Comparison of ENCODE assay signal across 1 cellular context in the genomic region with DNA sequence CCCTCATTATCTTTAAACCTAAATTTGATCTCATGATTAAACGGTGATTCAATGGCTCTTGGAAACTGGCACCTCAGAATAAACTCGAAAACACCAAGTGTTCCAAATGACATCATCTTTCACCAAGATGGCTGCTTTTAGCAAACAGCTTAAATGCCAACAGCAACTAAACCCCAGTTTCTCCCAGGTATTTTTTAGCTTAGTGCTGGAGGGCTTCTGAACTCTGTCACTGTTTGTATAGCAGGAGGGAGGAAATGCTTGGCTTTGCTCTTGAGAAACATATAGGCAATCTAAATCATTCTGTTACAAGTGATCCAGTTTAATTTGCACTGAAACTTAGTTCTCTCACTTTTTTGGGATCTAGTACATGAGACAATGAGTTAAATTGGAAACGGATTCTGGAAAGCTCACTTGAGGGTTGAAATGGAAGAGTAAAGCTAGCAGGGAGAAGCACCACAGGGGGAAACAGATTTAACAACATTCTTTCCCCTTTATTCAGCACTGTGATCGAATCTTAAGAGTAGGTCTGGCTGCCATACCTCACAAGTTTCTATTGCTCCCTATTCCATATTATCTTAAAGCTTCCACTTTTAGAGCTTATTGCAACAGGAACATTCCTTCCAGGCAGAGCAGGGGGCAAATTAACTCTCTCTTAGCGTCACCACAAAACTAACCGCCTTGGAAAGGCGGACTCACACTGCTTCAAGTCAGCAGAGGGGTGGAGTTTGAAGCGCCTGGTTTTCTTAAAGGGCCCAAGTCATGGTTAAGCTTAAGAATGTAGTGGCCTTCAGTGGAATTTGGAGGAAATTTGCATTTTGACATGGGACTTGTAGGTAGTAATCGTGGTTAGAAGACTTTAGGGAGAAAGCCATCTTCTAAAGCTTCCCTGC.
TF ChIP-seq lines count a peak whose summit lies in the region.

No MANE protein-coding gene starts in this region.

TF ChIP-seq in K562, 482 proteins besides CTCF, POLR2A, EP300 and RAD21 (continued from another document and continues in another):
- TF ChIP-seq, protein P1, sequence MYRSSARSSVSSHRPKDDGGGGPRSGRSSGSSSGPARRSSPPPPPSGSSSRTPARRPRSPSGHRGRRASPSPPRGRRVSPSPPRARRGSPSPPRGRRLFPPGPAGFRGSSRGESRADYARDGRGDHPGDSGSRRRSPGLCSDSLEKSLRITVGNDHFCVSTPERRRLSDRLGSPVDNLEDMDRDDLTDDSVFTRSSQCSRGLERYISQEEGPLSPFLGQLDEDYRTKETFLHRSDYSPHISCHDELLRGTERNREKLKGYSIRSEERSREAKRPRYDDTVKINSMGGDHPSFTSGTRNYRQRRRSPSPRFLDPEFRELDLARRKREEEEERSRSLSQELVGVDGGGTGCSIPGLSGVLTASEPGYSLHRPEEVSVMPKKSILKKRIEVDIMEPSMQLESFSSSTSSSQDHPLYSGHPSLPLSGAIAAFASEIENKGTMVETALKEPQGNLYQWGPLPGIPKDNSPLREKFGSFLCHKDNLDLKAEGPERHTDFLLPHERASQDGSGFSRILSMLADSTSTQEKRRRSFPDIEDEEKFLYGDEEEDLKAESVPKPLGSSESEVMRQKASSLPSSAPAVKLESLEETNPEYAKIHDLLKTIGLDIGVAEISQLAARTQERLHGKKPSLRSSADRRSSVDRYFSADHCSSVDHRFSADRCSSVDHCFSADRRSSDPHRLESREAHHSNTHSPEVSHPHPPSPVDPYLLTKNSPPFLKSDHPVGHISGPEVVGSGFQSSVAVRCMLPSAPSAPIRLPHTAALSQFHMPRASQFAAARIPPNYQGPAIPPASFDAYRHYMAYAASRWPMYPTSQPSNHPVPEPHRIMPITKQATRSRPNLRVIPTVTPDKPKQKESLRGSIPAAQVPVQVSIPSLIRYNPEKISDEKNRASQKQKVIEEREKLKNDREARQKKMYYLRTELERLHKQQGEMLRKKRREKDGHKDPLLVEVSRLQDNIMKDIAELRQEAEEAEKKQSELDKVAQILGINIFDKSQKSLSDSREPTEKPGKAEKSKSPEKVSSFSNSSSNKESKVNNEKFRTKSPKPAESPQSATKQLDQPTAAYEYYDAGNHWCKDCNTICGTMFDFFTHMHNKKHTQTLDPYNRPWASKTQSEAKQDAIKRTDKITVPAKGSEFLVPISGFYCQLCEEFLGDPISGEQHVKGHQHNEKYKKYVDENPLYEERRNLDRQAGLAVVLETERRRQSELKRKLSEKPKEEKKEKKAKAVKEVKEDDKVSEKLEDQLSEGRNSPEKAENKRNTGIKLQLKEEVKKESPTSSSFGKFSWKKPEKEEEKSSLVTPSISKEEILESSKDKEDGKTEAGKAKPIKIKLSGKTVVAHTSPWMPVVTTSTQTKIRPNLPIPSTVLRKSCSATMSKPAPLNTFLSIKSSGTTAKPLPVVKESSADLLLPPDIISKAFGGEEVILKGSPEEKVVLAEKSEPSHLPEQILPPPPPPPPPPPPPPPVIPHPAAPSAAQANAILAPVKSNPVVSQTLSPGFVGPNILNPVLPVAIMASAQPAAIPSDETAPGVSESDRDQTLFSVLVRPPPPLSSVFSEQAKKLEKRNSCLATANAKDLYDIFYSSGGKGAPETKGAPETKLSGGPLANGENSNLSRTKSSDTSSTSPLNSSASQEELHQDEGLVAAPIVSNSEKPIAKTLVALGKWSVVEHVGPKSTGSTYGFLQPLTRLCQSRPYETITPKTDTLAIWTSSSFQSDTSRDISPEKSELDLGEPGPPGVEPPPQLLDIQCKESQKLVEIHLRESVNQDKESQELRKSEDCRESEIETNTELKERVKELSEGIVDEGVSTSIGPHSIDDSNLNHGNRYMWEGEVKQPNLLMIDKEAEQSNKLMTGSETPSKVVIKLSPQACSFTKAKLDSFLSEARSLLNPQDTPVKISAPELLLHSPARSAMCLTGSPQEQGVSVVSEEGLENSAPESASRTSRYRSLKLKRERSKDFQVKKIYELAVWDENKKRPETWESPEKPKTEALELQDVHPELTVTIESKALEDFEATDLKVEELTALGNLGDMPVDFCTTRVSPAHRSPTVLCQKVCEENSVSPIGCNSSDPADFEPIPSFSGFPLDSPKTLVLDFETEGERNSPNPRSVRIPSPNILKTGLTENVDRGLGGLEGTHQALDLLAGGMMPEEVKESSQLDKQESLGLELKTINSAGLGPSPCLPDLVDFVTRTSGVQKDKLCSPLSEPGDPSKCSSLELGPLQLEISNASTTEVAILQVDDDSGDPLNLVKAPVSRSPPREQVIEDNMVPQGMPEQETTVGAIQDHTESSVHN (IDR thresholded peaks at IDR 0.05; ENCODE audit: borderline replicate concordance in 1 of 2, low read depth in 1 of 2): peak in 1 of 2 experiments; percentile 17; a peak in 1 of 4 replicates
- TF ChIP-seq KDM5B (IDR thresholded peaks at IDR 0.05; ENCODE audit: insufficient replicate concordance, low read depth, low read length) (peak; percentile 77), LEF1 (IDR thresholded peaks at IDR 0.05) (0 out of 2 replicates have a peak, but pooled peaks have one; percentile 36), NCOA1 (IDR thresholded peaks at IDR 0.05; ENCODE audit: low read depth) (peak; percentile 54; the same call in 1 of the 2 replicates), IFI16 (CRISPR knock-in tag; IDR thresholded peaks at IDR 0.05) (no peak), SREBF1 (IDR thresholded peaks at IDR 0.05; ENCODE audit: borderline replicate concordance, low read depth, low read length) (no peak), NCOA4 (IDR thresholded peaks at IDR 0.05; ENCODE audit: partially characterized antibody) (no peak), ZNF707 (CRISPR knock-in tag; conservative IDR thresholded peaks at IDR 0.05) (no peak), TGIF2 (CRISPR knock-in tag; IDR thresholded peaks at IDR 0.05) (no peak), MYC (IDR thresholded peaks at IDR 0.05; ENCODE audit: low read depth, low read length) (0 out of 2 replicates have a peak, but pooled peaks have one; percentile 33), MYC (CRISPR knock-in tag; IDR thresholded peaks at IDR 0.05; ENCODE audit: borderline replicate concordance, low read depth) (no peak), POLR2G (IDR thresholded peaks at IDR 0.05; ENCODE audit: low read depth, low read length) (peak; percentile 36), ZNF766 (CRISPR knock-in tag; conservative IDR thresholded peaks at IDR 0.05) (0 out of 2 replicates have a peak, but pooled peaks have one; percentile 43), EP400 (IDR thresholded peaks at IDR 0.05) (peak; percentile 62), TOE1 (IDR thresholded peaks at IDR 0.05; ENCODE audit: borderline replicate concordance) (peak; percentile 60; the same call in 1 of the 2 replicates), TOE1 (CRISPR knock-in tag; IDR thresholded peaks at IDR 0.05; ENCODE audit: borderline replicate concordance, low read depth) (no peak), SMARCA4 (IDR thresholded peaks at IDR 0.05) (peak; percentile 60), DPF2 (IDR thresholded peaks at IDR 0.05) (peak; percentile 39), PML (IDR thresholded peaks at IDR 0.05; ENCODE audit: low read length) (peak; percentile 75; the same call in 1 of the 2 replicates), HMG20B (CRISPR knock-in tag; IDR thresholded peaks at IDR 0.05) (no peak), SP1 (CRISPR knock-in tag; IDR thresholded peaks at IDR 0.05) (peak; percentile 49; the same call in 1 of the 2 replicates), NBN (IDR thresholded peaks at IDR 0.05; ENCODE audit: low read depth) (peak; percentile 30; the same call in 1 of the 2 replicates), CXXC5 (CRISPR knock-in tag; IDR thresholded peaks at IDR 0.05) (peak; percentile 43; the same call in 1 of the 2 replicates)
- TF ChIP-seq, protein P2, sequence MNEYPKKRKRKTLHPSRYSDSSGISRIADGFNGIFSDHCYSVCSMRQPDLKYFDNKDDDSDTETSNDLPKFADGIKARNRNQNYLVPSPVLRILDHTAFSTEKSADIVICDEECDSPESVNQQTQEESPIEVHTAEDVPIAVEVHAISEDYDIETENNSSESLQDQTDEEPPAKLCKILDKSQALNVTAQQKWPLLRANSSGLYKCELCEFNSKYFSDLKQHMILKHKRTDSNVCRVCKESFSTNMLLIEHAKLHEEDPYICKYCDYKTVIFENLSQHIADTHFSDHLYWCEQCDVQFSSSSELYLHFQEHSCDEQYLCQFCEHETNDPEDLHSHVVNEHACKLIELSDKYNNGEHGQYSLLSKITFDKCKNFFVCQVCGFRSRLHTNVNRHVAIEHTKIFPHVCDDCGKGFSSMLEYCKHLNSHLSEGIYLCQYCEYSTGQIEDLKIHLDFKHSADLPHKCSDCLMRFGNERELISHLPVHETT (CRISPR knock-in tag; conservative IDR thresholded peaks at IDR 0.05 in 1 of 2, IDR thresholded peaks at IDR 0.05 in 1 of 2): peak in 1 of 2 experiments; percentile 58; a peak in 2 of 4 replicates
- TF ChIP-seq, protein P3, sequence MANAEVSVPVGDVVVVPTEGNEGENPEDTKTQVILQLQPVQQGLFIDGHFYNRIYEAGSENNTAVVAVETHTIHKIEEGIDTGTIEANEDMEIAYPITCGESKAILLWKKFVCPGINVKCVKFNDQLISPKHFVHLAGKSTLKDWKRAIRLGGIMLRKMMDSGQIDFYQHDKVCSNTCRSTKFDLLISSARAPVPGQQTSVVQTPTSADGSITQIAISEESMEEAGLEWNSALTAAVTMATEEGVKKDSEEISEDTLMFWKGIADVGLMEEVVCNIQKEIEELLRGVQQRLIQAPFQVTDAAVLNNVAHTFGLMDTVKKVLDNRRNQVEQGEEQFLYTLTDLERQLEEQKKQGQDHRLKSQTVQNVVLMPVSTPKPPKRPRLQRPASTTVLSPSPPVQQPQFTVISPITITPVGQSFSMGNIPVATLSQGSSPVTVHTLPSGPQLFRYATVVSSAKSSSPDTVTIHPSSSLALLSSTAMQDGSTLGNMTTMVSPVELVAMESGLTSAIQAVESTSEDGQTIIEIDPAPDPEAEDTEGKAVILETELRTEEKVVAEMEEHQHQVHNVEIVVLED (CRISPR knock-in tag; IDR thresholded peaks at IDR 0.05): no peak
- TF ChIP-seq, protein P4, sequence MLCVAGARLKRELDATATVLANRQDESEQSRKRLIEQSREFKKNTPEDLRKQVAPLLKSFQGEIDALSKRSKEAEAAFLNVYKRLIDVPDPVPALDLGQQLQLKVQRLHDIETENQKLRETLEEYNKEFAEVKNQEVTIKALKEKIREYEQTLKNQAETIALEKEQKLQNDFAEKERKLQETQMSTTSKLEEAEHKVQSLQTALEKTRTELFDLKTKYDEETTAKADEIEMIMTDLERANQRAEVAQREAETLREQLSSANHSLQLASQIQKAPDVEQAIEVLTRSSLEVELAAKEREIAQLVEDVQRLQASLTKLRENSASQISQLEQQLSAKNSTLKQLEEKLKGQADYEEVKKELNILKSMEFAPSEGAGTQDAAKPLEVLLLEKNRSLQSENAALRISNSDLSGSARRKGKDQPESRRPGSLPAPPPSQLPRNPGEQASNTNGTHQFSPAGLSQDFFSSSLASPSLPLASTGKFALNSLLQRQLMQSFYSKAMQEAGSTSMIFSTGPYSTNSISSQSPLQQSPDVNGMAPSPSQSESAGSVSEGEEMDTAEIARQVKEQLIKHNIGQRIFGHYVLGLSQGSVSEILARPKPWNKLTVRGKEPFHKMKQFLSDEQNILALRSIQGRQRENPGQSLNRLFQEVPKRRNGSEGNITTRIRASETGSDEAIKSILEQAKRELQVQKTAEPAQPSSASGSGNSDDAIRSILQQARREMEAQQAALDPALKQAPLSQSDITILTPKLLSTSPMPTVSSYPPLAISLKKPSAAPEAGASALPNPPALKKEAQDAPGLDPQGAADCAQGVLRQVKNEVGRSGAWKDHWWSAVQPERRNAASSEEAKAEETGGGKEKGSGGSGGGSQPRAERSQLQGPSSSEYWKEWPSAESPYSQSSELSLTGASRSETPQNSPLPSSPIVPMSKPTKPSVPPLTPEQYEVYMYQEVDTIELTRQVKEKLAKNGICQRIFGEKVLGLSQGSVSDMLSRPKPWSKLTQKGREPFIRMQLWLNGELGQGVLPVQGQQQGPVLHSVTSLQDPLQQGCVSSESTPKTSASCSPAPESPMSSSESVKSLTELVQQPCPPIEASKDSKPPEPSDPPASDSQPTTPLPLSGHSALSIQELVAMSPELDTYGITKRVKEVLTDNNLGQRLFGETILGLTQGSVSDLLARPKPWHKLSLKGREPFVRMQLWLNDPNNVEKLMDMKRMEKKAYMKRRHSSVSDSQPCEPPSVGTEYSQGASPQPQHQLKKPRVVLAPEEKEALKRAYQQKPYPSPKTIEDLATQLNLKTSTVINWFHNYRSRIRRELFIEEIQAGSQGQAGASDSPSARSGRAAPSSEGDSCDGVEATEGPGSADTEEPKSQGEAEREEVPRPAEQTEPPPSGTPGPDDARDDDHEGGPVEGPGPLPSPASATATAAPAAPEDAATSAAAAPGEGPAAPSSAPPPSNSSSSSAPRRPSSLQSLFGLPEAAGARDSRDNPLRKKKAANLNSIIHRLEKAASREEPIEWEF (CRISPR knock-in tag; IDR thresholded peaks at IDR 0.05): 0 out of 2 replicates have a peak, but pooled peaks have one; percentile 18
- TF ChIP-seq, protein P5, sequence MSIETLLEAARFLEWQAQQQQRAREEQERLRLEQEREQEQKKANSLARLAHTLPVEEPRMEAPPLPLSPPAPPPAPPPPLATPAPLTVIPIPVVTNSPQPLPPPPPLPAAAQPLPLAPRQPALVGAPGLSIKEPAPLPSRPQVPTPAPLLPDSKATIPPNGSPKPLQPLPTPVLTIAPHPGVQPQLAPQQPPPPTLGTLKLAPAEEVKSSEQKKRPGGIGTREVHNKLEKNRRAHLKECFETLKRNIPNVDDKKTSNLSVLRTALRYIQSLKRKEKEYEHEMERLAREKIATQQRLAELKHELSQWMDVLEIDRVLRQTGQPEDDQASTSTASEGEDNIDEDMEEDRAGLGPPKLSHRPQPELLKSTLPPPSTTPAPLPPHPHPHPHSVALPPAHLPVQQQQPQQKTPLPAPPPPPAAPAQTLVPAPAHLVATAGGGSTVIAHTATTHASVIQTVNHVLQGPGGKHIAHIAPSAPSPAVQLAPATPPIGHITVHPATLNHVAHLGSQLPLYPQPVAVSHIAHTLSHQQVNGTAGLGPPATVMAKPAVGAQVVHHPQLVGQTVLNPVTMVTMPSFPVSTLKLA (conservative IDR thresholded peaks at IDR 0.05): peak in 1 of 2 experiments; percentile 43; a peak in 2 of 4 replicates
- TF ChIP-seq, protein P6, sequence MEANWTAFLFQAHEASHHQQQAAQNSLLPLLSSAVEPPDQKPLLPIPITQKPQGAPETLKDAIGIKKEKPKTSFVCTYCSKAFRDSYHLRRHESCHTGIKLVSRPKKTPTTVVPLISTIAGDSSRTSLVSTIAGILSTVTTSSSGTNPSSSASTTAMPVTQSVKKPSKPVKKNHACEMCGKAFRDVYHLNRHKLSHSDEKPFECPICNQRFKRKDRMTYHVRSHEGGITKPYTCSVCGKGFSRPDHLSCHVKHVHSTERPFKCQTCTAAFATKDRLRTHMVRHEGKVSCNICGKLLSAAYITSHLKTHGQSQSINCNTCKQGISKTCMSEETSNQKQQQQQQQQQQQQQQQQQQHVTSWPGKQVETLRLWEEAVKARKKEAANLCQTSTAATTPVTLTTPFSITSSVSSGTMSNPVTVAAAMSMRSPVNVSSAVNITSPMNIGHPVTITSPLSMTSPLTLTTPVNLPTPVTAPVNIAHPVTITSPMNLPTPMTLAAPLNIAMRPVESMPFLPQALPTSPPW (CRISPR knock-in tag; IDR thresholded peaks at IDR 0.05): peak; percentile 17; the same call in 1 of the 2 replicates
- TF ChIP-seq, protein P7, sequence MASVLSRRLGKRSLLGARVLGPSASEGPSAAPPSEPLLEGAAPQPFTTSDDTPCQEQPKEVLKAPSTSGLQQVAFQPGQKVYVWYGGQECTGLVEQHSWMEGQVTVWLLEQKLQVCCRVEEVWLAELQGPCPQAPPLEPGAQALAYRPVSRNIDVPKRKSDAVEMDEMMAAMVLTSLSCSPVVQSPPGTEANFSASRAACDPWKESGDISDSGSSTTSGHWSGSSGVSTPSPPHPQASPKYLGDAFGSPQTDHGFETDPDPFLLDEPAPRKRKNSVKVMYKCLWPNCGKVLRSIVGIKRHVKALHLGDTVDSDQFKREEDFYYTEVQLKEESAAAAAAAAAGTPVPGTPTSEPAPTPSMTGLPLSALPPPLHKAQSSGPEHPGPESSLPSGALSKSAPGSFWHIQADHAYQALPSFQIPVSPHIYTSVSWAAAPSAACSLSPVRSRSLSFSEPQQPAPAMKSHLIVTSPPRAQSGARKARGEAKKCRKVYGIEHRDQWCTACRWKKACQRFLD (CRISPR knock-in tag; IDR thresholded peaks at IDR 0.05): 0 out of 2 replicates have a peak, but pooled peaks have one; percentile 29
